Comparison of ENCODE assay signal across 11 cellular contexts in the genomic region with DNA sequence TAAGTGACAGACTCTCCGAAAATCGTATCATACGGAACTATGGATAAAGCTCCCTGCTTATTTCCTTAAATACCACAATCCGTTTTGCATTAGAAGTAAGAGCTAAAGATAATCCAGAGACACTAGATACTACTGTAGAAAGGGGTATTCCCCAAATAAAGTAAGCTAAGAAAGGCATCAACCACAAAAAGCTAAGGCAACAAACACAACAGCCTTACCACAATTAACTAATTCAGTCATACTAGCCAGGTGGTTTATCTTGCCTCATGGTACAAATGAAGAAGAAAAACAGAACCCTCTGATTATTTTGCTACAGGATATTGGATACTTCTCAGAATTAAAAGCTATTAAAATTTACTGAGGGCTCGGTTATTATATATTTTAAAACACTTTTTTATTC. TPM values are rescaled to one million over a fixed set of nuclear protein-coding genes. Genes with fewer than 3 reads are reported as not detected.
A peak's percentile ranks its signal among the peaks of the same experiment; 100 is the strongest.
DNase-seq lines count a peak whose midpoint lies in the region; ATAC-seq and TF ChIP-seq lines count a peak whose summit lies in the region.
"Had no signal": no experiment of that assay in that cellular context is flagged by ENCODE, and none has a peak within 500 bp of the region (broad histone marks: within the 10 kb centered on the region; RNA-seq: fewer than 3 reads in every experiment).

No MANE protein-coding gene starts in this region.

- no peaks in the 10 kb centered on the region for H3K36me3 ChIP-seq in Loucy (ENCODE audit: insufficient read depth, low read length)

- H3K27me3 Mint-ChIP-seq in activated naive CD8-positive, alpha-beta T cell: no peaks in the 10 kb centered on the region
- H3K27me3 Mint-ChIP-seq in activated naive CD8-positive, alpha-beta T cell treated with anti-CD3 and anti-CD28 coated beads for 36 hours: no peaks in the 10 kb centered on the region

- H3K36me3 Mint-ChIP-seq in activated naive CD8-positive, alpha-beta T cell: no peaks in the 10 kb centered on the region
- H3K36me3 Mint-ChIP-seq in activated naive CD8-positive, alpha-beta T cell treated with anti-CD3 and anti-CD28 coated beads for 36 hours: no peaks in the 10 kb centered on the region

- H3K9me3 ChIP-seq in Loucy (ENCODE audit: insufficient read depth, low read depth, low read length): no peaks in the 10 kb centered on the region

- no peak for DNase-seq in activated naive CD8-positive, alpha-beta T cell treated with anti-CD3 and anti-CD28 coated beads for 36 hours
- DNase-seq in left colon (no peak), AG20443 (ENCODE audit: low spot score) (no peak), NCI-H774 (lab: John Stamatoyannopoulos, UW) (no peak), NCI-H526 (lab: John Stamatoyannopoulos, UW) (no peak)
- DNase-seq: C1 segment of cervical spinal cord; stimulated activated CD4-positive, alpha-beta T cell treated with anti-CD3 and anti-CD28 coated beads, Interleukin-4, amount 100 ng/mL, for 24 hours had no signal

- intact Hi-C loops in left colon (cut with DNase I, micrococcal nuclease): loop anchor here in 1 of 2 donors (10.0 kb wide), 1 partner anchor 50 kb away; no protein-coding TSS in a partner anchor

- H3K9ac ChIP-seq in Loucy (ENCODE audit: low read depth, low read length, poor library complexity, severe bottlenecking): no peak overlapping the region

- no peaks in the 10 kb centered on the region for H3K9me2 ChIP-seq in Loucy (replicated peaks; ENCODE audit: low read depth, low read length)

- peaks cover 6% of the 10 kb centered on the region; the same call in 1 of the 2 replicates for H3F3A ChIP-seq in Loucy (ENCODE audit: low read depth)

- H3K27ac Mint-ChIP-seq in activated naive CD8-positive, alpha-beta T cell: peak overlapping the region; percentile 55
- no peak overlapping the region for H3K27ac Mint-ChIP-seq in activated naive CD8-positive, alpha-beta T cell treated with anti-CD3 and anti-CD28 coated beads for 36 hours

- peak; percentile 84 for ATAC-seq in HG02759 (IDR thresholded peaks at IDR 0.05; ENCODE audit: unreplicated experiment)
- no peak for ATAC-seq in left colon
- ATAC-seq: Panc1 had no signal

- H3K27me3 ChIP-seq in Loucy (ENCODE audit: insufficient read depth, low read length, poor library complexity, severe bottlenecking): no peaks in the 10 kb centered on the region

- H3K9me3 Mint-ChIP-seq in activated naive CD8-positive, alpha-beta T cell (ENCODE audit: low read depth): no peaks in the 10 kb centered on the region
- no peaks in the 10 kb centered on the region for H3K9me3 Mint-ChIP-seq in activated naive CD8-positive, alpha-beta T cell treated with anti-CD3 and anti-CD28 coated beads for 36 hours

- peak overlapping the region; percentile 14 for H3K4me2 ChIP-seq in Loucy (ENCODE audit: low read depth, low read length, poor library complexity, severe bottlenecking)

- peaks cover 84% of the 10 kb centered on the region for H3K4me1 Mint-ChIP-seq in activated naive CD8-positive, alpha-beta T cell (ENCODE audit: low read depth)
- H3K4me1 Mint-ChIP-seq in activated naive CD8-positive, alpha-beta T cell treated with anti-CD3 and anti-CD28 coated beads for 36 hours: peaks cover 75% of the 10 kb centered on the region

- H3K4me3 ChIP-seq in Loucy (ENCODE audit: low read length, poor library complexity, severe bottlenecking): no peak overlapping the region

- peaks cover 58% of the 10 kb centered on the region for H4K20me1 ChIP-seq in Loucy (ENCODE audit: insufficient read depth, low read length, poor library complexity, severe bottlenecking)

- H2AFZ ChIP-seq in Loucy (ENCODE audit: low read length): no peak overlapping the region

- H3K79me2 ChIP-seq in Loucy (ENCODE audit: insufficient read depth, low read length): peaks cover 87% of the 10 kb centered on the region

- peaks cover 52% of the 10 kb centered on the region for H3K4me1 ChIP-seq in Loucy (ENCODE audit: insufficient read depth, low read length, poor library complexity, severe bottlenecking)

- no peak for TF ChIP-seq CTCF in Loucy (conservative IDR thresholded peaks at IDR 0.05; ENCODE audit: low read length)

- peak overlapping the region; percentile 63 for H3K4me3 Mint-ChIP-seq in activated naive CD8-positive, alpha-beta T cell
- H3K4me3 Mint-ChIP-seq in activated naive CD8-positive, alpha-beta T cell treated with anti-CD3 and anti-CD28 coated beads for 36 hours: no peak overlapping the region

RNA-seq across cellular contexts. Expression of a gene that starts 14.1 kb away (rescaled TPM):
- total RNA-seq in activated naive CD8-positive, alpha-beta T cell treated with anti-CD3 and anti-CD28 coated beads for 36 hours: 10 to 100 TPM; 11.4 to 11.6 TPM
- total RNA-seq in left colon: 10 to 100 TPM; 24.0 to 27.7 TPM

RNA-seq across cellular contexts. Expression of a gene that starts 14.3 kb away (rescaled TPM):
- total RNA-seq in activated naive CD8-positive, alpha-beta T cell treated with anti-CD3 and anti-CD28 coated beads for 36 hours: 10 to 100 TPM; 16.4 to 16.8 TPM
- total RNA-seq in left colon: 10 to 100 TPM; 10.7 to 14.6 TPM
